8 cellular contexts compared by ENCODE assay signal in the genomic region with DNA sequence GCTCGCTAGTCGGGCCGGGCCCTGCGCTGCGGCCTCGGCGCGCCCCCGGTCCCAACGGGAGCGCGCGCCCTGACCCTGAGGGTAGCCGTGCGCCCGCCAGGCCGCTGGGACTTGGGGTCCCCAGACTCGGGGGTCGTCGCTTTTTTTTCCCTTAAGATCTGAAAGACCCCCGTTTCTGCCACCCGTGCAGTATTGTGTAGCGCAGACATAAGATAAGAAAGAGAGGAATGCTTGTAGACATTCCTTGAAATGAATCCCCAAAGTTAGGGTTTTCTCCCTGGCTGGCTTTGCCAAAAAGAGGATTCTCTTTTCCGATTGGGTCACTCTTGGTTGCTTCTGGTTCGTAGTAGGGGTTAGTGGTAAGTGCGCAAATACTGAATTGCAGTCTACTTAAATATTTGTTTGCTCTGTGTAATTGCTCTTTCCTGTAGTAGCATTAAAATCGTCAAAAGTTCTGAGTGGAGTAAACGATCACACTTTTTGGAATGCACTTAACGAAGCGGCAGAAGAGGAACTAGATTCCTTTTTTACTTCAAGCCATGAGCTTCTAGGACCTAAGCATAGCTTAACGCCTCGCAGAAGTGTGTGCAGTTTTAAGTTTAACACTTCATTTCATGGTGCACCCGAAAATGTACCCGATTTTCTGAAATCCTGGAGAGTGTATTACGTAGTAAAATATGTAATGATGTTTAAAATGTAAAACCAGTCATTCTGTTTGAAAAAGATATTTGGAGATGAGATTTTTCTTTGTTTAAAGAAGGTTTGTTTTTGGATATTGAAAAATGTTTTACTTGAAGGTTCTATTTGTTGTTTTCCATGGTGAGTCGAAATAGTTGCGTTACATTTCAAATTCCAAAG. TPM values are rescaled to one million over a fixed set of nuclear protein-coding genes. Genes with fewer than 3 reads are reported as not detected.
DNase-seq lines count a peak whose midpoint lies in the region; ATAC-seq and TF ChIP-seq lines count a peak whose summit lies in the region.

No MANE protein-coding gene starts in this region.

- H3K9me2 ChIP-seq in PC-3 (replicated peaks; ENCODE audit: low read length) = no peaks in the 10 kb centered on the region

- H3K4me3 ChIP-seq in left ventricle myocardium inferior (peak overlapping the region; percentile 88), PC-3 (ENCODE audit: low read length) (peak overlapping the region; percentile 81), dorsolateral prefrontal cortex (peak overlapping the region; percentile 68 to 98 (median 90)), mucosa of rectum (ENCODE audit: low read length in 2 of 2) (peak overlapping the region; percentile 82 to 90)

- H3K4me1 ChIP-seq in left ventricle myocardium inferior = peaks cover 79% of the 10 kb centered on the region
- H3K4me1 ChIP-seq in PC-3 (ENCODE audit: insufficient read depth, low read length) = peaks cover 33% of the 10 kb centered on the region
- peaks cover 9 to 20% of the 10 kb centered on the region in 2 donors for H3K4me1 ChIP-seq in mucosa of rectum (ENCODE audit: control insufficient read depth in 2 of 2, insufficient read depth in 2 of 2, low read length in 2 of 2)

- H3F3A ChIP-seq in PC-3 (ENCODE audit: low read length, unreplicated experiment) = no peaks in the 10 kb centered on the region

- H3K79me2 ChIP-seq in PC-3 (ENCODE audit: low read length) = peaks cover 74% of the 10 kb centered on the region

- H3K9me3 ChIP-seq in left ventricle myocardium inferior (replicated peaks) (no peaks in the 10 kb centered on the region), PC-3 (ENCODE audit: low read length) (no peaks in the 10 kb centered on the region), mucosa of rectum (ENCODE audit: control insufficient read depth in 2 of 2, low read length in 2 of 2) (no peaks in the 10 kb centered on the region)

- POLR2A ChIA-PET in PC-3 (lab: Charles Lee; ENCODE audit: unreplicated experiment) = interaction anchor here (0.6 kb wide), 1 partner anchor 10 kb away, joined by 3 read pairs; no protein-coding TSS in a partner anchor

- H4K20me1 ChIP-seq in PC-3 (ENCODE audit: low read length) = peaks cover 46% of the 10 kb centered on the region

- CTCF ChIA-PET in PC-3 (lab: Charles Lee) = no interaction called here

- BruUV-seq in PC-3 (replicated peaks; lab: Mats Ljungman, UMichigan) = TSS peak; percentile 57

- peak overlapping the region; percentile 95 for H3K9ac ChIP-seq in PC-3 (ENCODE audit: low read length)
- peak overlapping the region; percentile 77 to 96 for H3K9ac ChIP-seq in mucosa of rectum (ENCODE audit: low read depth in 1 of 2, low read length in 2 of 2)

- peak overlapping the region; percentile 80 for H3K4me2 ChIP-seq in PC-3 (ENCODE audit: low read length)

- no peak for DNase-seq in left ventricle myocardium inferior
- no peak for DNase-seq in left ventricle myocardium superior
- peak; percentile 51 for DNase-seq in PC-3
- DNase-seq in dorsolateral prefrontal cortex = peak in 1 of 10 donors; percentile 35
- DNase-seq in amniotic stem cell (lab: John Stamatoyannopoulos, UW) = no peak
- no peak for DNase-seq in posterior cingulate gyrus

- H2AFZ ChIP-seq in PC-3 (ENCODE audit: low read length) = peak overlapping the region; percentile 87; the same call in 1 of the 2 replicates

- peak overlapping the region; percentile 95 for H3K27ac ChIP-seq in left ventricle myocardium inferior (replicated peaks)
- H3K27ac ChIP-seq in PC-3 (ENCODE audit: low read length) = peak overlapping the region; percentile 65
- peak overlapping the region in 58 of 59 donors; percentile 61 to 99 (median 94) for H3K27ac ChIP-seq in dorsolateral prefrontal cortex
- peak overlapping the region; percentile 92 for H3K27ac ChIP-seq in mucosa of rectum (ENCODE audit: low read depth in 2 of 2, low read length in 2 of 2)

- no peaks in the 10 kb centered on the region for H3K27me3 ChIP-seq in left ventricle myocardium inferior (ENCODE audit: low read depth)
- H3K27me3 ChIP-seq in PC-3 (ENCODE audit: low read length) = no peaks in the 10 kb centered on the region
- no peaks in the 10 kb centered on the region for H3K27me3 ChIP-seq in dorsolateral prefrontal cortex
- H3K27me3 ChIP-seq in mucosa of rectum (ENCODE audit: control insufficient read depth in 2 of 2, insufficient read depth in 2 of 2, low read length in 2 of 2) = no peaks in the 10 kb centered on the region

- no peak for TF ChIP-seq CTCF in left ventricle myocardium inferior (IDR thresholded peaks at IDR 0.05; ENCODE audit: borderline replicate concordance)
- no peak for TF ChIP-seq CTCF in PC-3 (conservative IDR thresholded peaks at IDR 0.05; ENCODE audit: low read depth, low read length)
- no peak for TF ChIP-seq CTCF in dorsolateral prefrontal cortex (IDR thresholded peaks at IDR 0.05 in 54 of 56, conservative IDR thresholded peaks at IDR 0.05 in 2 of 56; ENCODE audit: low read depth in 1 of 56, partially characterized antibody in 56 of 56)

- intact Hi-C loops in left ventricle myocardium inferior (cut with micrococcal nuclease) = no loop called here
- intact Hi-C loops in left ventricle myocardium superior (cut with micrococcal nuclease) = loop anchor here (10.0 kb wide), 1 partner anchor 75 kb away; no protein-coding TSS in a partner anchor
- intact Hi-C loops in PC-3 (cut with micrococcal nuclease) = loop anchor here (2.0 to 5.0 kb wide), 6 partner anchors 48 to 262 kb away; a partner anchor contains a TSS
- intact Hi-C loops in dorsolateral prefrontal cortex (cut with DNase I) = loop anchor here (1.0 to 10.0 kb wide), 4 partner anchors 183 to 329 kb away; a partner anchor contains a TSS
- intact Hi-C loops in posterior cingulate gyrus (cut with DNase I) = loop anchor here (10.0 kb wide), 1 partner anchor 255 kb away; no protein-coding TSS in a partner anchor

- ATAC-seq in left ventricle myocardium superior = no peak
- ATAC-seq in HG02981 (IDR thresholded peaks at IDR 0.05; ENCODE audit: unreplicated experiment) = peak; percentile 25
- ATAC-seq in PC-3 = peak; percentile 30

- no peaks in the 10 kb centered on the region for H3K36me3 ChIP-seq in left ventricle myocardium inferior
- no peaks in the 10 kb centered on the region for H3K36me3 ChIP-seq in PC-3 (ENCODE audit: low read depth, low read length)
- no peaks in the 10 kb centered on the region for H3K36me3 ChIP-seq in mucosa of rectum (ENCODE audit: control insufficient read depth in 2 of 2, insufficient read depth in 2 of 2, low read length in 2 of 2)

RNA-seq across cellular contexts. Expression of a gene that starts 1.3 kb away (rescaled TPM):
- total RNA-seq in left ventricle myocardium inferior (48.2 TPM), left ventricle myocardium superior (48.7 TPM), PC-3 (2014; rRNA removed) (38.0 and 43.6 TPM in 2 replicates), dorsolateral prefrontal cortex (10 to 100 TPM; 36.5 to 74.2 (median 59.6) TPM)
